14 cellular contexts compared by ENCODE assay signal in genomic region chr16:66898933-66899309, GRCh38. TPM values are rescaled to one million over a fixed set of nuclear protein-coding genes. Genes with fewer than 3 reads are reported as not detected.
DNase-seq lines count a peak whose midpoint lies in the region; ATAC-seq, FAIRE-seq and TF ChIP-seq lines count a peak whose summit lies in the region.
"Had no signal": no experiment of that assay in that cellular context is flagged by ENCODE, and none has a peak within 500 bp of the region (broad histone marks: within the 10 kb centered on the region; RNA-seq: fewer than 3 reads in every experiment).

No MANE protein-coding gene starts in this region.

- CTCF ChIA-PET in A549 (lab: Yijun Ruan, JAX): interaction anchor here (0.6 to 40.8 kb wide), 6 partner anchors 16 to 252 kb away, joined by 3 to 837 read pairs (median 3); partner anchors contain the start of genes B3GNT9, CDH16, CES3 and RRAD

- H3K9ac ChIP-seq in colonic mucosa (ENCODE audit: low read depth in 2 of 2, low read length in 2 of 2): peak overlapping the region in 1 of 2 donors; percentile 9

- H3K27me3 ChIP-seq in colonic mucosa (no peaks in the 10 kb centered on the region), prostate gland (replicated peaks; ENCODE audit: insufficient read depth) (no peaks in the 10 kb centered on the region)

- FAIRE-seq in A549 (lab: Jason Lieb, UNC): no peak
- FAIRE-seq: D721Med had no signal

- H3K4me1 ChIP-seq in A549: peaks cover 27% of the 10 kb centered on the region
- H3K4me1 ChIP-seq in colonic mucosa: peaks cover 22% of the 10 kb centered on the region
- H3K4me1 ChIP-seq in prostate gland (replicated peaks): no peaks in the 10 kb centered on the region

- no peak for TF ChIP-seq RAD21 in A549 (conservative IDR thresholded peaks at IDR 0.05 in 1 of 2, IDR thresholded peaks at IDR 0.05 in 1 of 2)

- H3K9me3 ChIP-seq in A549 (no peaks in the 10 kb centered on the region), colonic mucosa (no peaks in the 10 kb centered on the region), prostate gland (no peaks in the 10 kb centered on the region)

- POLR2A ChIA-PET in A549 (lab: Yijun Ruan, JAX): interaction anchor here (1.0 kb wide), 1 partner anchor 28 kb away, joined by 3 read pairs; no protein-coding TSS in a partner anchor

- DNase-seq in A549 (ENCODE audit: low read depth in 1 of 2, low spot score in 1 of 2) (no peak), colonic mucosa (no peak), prostate gland (ENCODE audit: low spot score) (no peak), GM19240 (ENCODE audit: insufficient read length, low spot score) (no peak)
- DNase-seq in activated CD8-positive, alpha-beta memory T cell treated with anti-CD3 and anti-CD28 coated beads, Interleukin-2, amount 50 U/mL, for 4 hours: no peak
- DNase-seq: activated CD4-positive, alpha-beta T cell treated with anti-CD3 and anti-CD28 coated beads, Interleukin-2, amount 50 U/mL, for 4 hours; activated effector memory CD4-positive, alpha-beta T cell treated with anti-CD3 and anti-CD28 coated beads, Interleukin-2, amount 50 U/mL, for 16 hours; NCI-H1930; NCI-H748 treated with DMSO at 0.1 percent for 48 hours; nephron progenitor cell; T-helper 9 cell; trophoblast cell had no signal

- 51% methylated on average over 2 of the region's 2 CpGs for WGBS in A549 (ENCODE audit: missing lambda C conversion rate)
- WGBS in prostate gland: 88% methylated on average over 2 of the region's 2 CpGs

- intact Hi-C loops in colonic mucosa (cut with DNase I): loop anchor here (5.0 kb wide), 1 partner anchor 33 kb away; the partner anchor contains the start of gene CIAO2B
- intact Hi-C loops in prostate gland (cut with DNase I): loop anchor here (1.0 kb wide), 1 partner anchor 26 kb away; the partner anchor contains the start of gene RRAD

- H3K36me3 ChIP-seq in colonic mucosa (no peaks in the 10 kb centered on the region), prostate gland (no peaks in the 10 kb centered on the region)

- no peak for TF ChIP-seq CTCF in A549 (IDR thresholded peaks at IDR 0.05)
- TF ChIP-seq CTCF in colonic mucosa (IDR thresholded peaks at IDR 0.05): no peak
- TF ChIP-seq CTCF in prostate gland (IDR thresholded peaks at IDR 0.05): no peak

- H3K27ac ChIP-seq in A549 (peak overlapping the region; percentile 67 to 79; a peak in 3 of 6 replicates), colonic mucosa (peak overlapping the region; percentile 59), prostate gland (peak overlapping the region; percentile 54 to 73)

- no peak overlapping the region for H3K4me3 ChIP-seq in A549
- H3K4me3 ChIP-seq in colonic mucosa: no peak overlapping the region
- no peak overlapping the region for H3K4me3 ChIP-seq in prostate gland

- ATAC-seq in A549: no peak
- ATAC-seq in HG02852 (IDR thresholded peaks at IDR 0.05; ENCODE audit: unreplicated experiment): no peak

- TF ChIP-seq POLR2A in A549 (IDR thresholded peaks at IDR 0.05; ENCODE audit: low read length) (no peak), prostate gland (IDR thresholded peaks at IDR 0.05) (no peak)

- no peak for TF ChIP-seq EP300 in A549 (IDR thresholded peaks at IDR 0.05)

- no peak overlapping the region for H3K4me2 ChIP-seq in A549

TF ChIP-seq in A549, 52 proteins besides CTCF, POLR2A, EP300 and RAD21:
- TF ChIP-seq KDM1A (IDR thresholded peaks at IDR 0.05; ENCODE audit: low read depth): 0 out of 2 replicates have a peak, but pooled peaks have one; percentile 54
- 0 out of 2 replicates have a peak, but pooled peaks have one; percentile 63 for TF ChIP-seq CHD4 (IDR thresholded peaks at IDR 0.05; ENCODE audit: borderline replicate concordance)
- TF ChIP-seq HOXB13 (CRISPR knock-in tag; IDR thresholded peaks at IDR 0.05; ENCODE audit: low read depth): no peak

RNA-seq across cellular contexts. Expression of gene PDP2, which starts 18.6 kb away (rescaled TPM):
- 10.0 and 10.7 TPM in 2 replicates for polyA plus RNA-seq in A549 (2011; rRNA removed)
- polyA plus RNA-seq in A549 (2012; cell fraction: cytosol; rRNA removed): 3.5 and 4.3 TPM in 2 replicates
- 3.3 and 4.0 TPM in 2 replicates for polyA plus RNA-seq in A549 (2012; cell fraction: nucleus; rRNA removed)
- polyA plus RNA-seq in A549 (2017; fragmentation: RNase III; extraction: RNeasy Plus Mini Kit Qiagen cat#74134 plus additional on column Dnase treatment): 7.7 to 10.5 TPM (median 8.7 TPM) in 3 replicates
- polyA minus RNA-seq in A549 (2011; rRNA and poly(A)+ RNA removed): 27.2 and 31.7 TPM in 2 replicates
- total RNA-seq in colonic mucosa: 10 to 100 TPM; 16.0 to 25.9 TPM
- 10 to 100 TPM in 1 of 2 donors, 1 to 10 TPM in 1; 9.2 to 21.9 TPM for total RNA-seq in prostate gland

RNA-seq across cellular contexts. Expression of gene CDH16, which starts 19.8 kb away (rescaled TPM):
- polyA plus RNA-seq in A549 (2011; rRNA removed) (0.18 and 0.37 TPM in 2 replicates), A549 (2017; fragmentation: RNase III; extraction: RNeasy Plus Mini Kit Qiagen cat#74134 plus additional on column Dnase treatment) (0.24 to 0.25 TPM (median 0.25 TPM) in 3 replicates)
- 0.08 and 0.09 TPM in 2 replicates for polyA plus RNA-seq in A549 (2012; cell fraction: cytosol; rRNA removed)
- 0.20 and 0.46 TPM in 2 replicates for polyA plus RNA-seq in A549 (2012; cell fraction: nucleus; rRNA removed)
- polyA minus RNA-seq in A549 (2011; rRNA and poly(A)+ RNA removed): 0.49 and 0.54 TPM in 2 replicates
- total RNA-seq in colonic mucosa (1 to 10 TPM in 1 of 2 donors, under 1 TPM in 1; 0.72 to 1.8 TPM), prostate gland (not detected)

RNA-seq across cellular contexts. Expression of gene RRAD, which starts 26.4 kb away (rescaled TPM):
- polyA plus RNA-seq in A549 (2011; rRNA removed) (0.46 and 0.75 TPM in 2 replicates), A549 (2017; fragmentation: RNase III; extraction: RNeasy Plus Mini Kit Qiagen cat#74134 plus additional on column Dnase treatment) (2.2 to 4.7 TPM (median 3.4 TPM) in 3 replicates)
- polyA plus RNA-seq in A549 (2012; cell fraction: cytosol; rRNA removed): 7.9 and 9.7 TPM in 2 replicates
- 26.7 and 27.1 TPM in 2 replicates for polyA plus RNA-seq in A549 (2012; cell fraction: nucleus; rRNA removed)
- 0.15 and 0.54 TPM in 2 replicates for polyA minus RNA-seq in A549 (2011; rRNA and poly(A)+ RNA removed)
- total RNA-seq in colonic mucosa (1 to 10 TPM; 1.4 to 4.0 TPM), prostate gland (10 to 100 TPM; 17.0 to 37.0 TPM)

RNA-seq across cellular contexts. Expression of gene CIAO2B, which starts 35.3 kb away (rescaled TPM):
- polyA plus RNA-seq in A549 (2011; rRNA removed) (140 and 168 TPM in 2 replicates), A549 (2017; fragmentation: RNase III; extraction: RNeasy Plus Mini Kit Qiagen cat#74134 plus additional on column Dnase treatment) (134 to 148 TPM (median 144 TPM) in 3 replicates)
- 468 and 497 TPM in 2 replicates for polyA plus RNA-seq in A549 (2012; cell fraction: cytosol; rRNA removed)
- 286 and 317 TPM in 2 replicates for polyA plus RNA-seq in A549 (2012; cell fraction: nucleus; rRNA removed)
- 134 and 178 TPM in 2 replicates for polyA minus RNA-seq in A549 (2011; rRNA and poly(A)+ RNA removed)
- total RNA-seq in colonic mucosa (100 to 1,000 TPM; 105 to 146 TPM), prostate gland (100 to 1,000 TPM in 1 of 2 donors, 10 to 100 TPM in 1; 80.2 to 159 TPM)

RNA-seq across cellular contexts. Expression of gene CES2, which starts 36.4 kb away (rescaled TPM):
- 19.4 and 20.4 TPM in 2 replicates for polyA plus RNA-seq in A549 (2011; rRNA removed)
- polyA plus RNA-seq in A549 (2012; cell fraction: cytosol; rRNA removed): 13.6 and 19.6 TPM in 2 replicates
- polyA plus RNA-seq in A549 (2012; cell fraction: nucleus; rRNA removed): 23.0 and 26.3 TPM in 2 replicates
- 19.9 to 22.0 TPM (median 20.3 TPM) in 3 replicates for polyA plus RNA-seq in A549 (2017; fragmentation: RNase III; extraction: RNeasy Plus Mini Kit Qiagen cat#74134 plus additional on column Dnase treatment)
- 29.4 and 33.2 TPM in 2 replicates for polyA minus RNA-seq in A549 (2011; rRNA and poly(A)+ RNA removed)
- total RNA-seq in colonic mucosa: 100 to 1,000 TPM; 407 to 525 TPM
- total RNA-seq in prostate gland: 10 to 100 TPM; 36.3 to 61.5 TPM
